ENCODE assay signal across 12 cellular contexts in the genomic region with DNA sequence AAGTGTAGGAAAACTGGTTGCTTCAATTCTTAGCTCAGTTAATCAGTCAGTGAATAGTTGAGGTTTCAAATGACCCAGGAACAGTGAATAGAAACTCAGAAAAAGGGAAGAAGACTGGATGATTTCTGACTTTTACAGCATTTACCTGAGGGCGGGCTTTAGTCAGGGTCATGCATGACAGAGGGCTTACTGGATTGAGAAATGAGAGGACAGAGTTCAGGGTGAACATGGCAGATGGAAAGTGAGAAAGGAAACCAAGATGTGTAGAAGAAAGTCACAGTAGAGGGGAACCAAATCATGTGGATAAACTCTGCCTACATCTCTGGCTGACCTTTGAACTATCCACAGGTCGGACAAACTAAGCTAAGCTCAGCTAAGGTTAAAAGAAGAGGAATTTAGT.
DNase-seq lines count a peak whose midpoint lies in the region; ATAC-seq lines count a peak whose summit lies in the region.
"Had no signal": no experiment of that assay in that cellular context is flagged by ENCODE, and none has a peak within 500 bp of the region (broad histone marks: within the 10 kb centered on the region; RNA-seq: fewer than 3 reads in every experiment).

No MANE protein-coding gene starts in this region.

- H3K9me3 Mint-ChIP-seq in activated T-cell treated with anti-CD3 and anti-CD28 coated beads, Interleukin-2, amount 50 U/mL, for 72 hours, result peaks cover 9 to 14% of the 10 kb centered on the region in 2 donors
- H3K9me3 Mint-ChIP-seq in activated naive CD8-positive, alpha-beta T cell treated with anti-CD3 and anti-CD28 coated beads, Interleukin-2, amount 50 U/mL, for 24 hours, result peaks cover 13% of the 10 kb centered on the region

- H3K36me3 Mint-ChIP-seq in activated T-cell treated with anti-CD3 and anti-CD28 coated beads, Interleukin-2, amount 50 U/mL, for 72 hours (ENCODE audit: insufficient read depth in 2 of 2), result no peaks in the 10 kb centered on the region
- H3K36me3 Mint-ChIP-seq in activated naive CD8-positive, alpha-beta T cell treated with anti-CD3 and anti-CD28 coated beads, Interleukin-2, amount 50 U/mL, for 24 hours (ENCODE audit: low read depth), result no peaks in the 10 kb centered on the region

- H3K4me1 Mint-ChIP-seq in activated T-cell treated with anti-CD3 and anti-CD28 coated beads, Interleukin-2, amount 50 U/mL, for 72 hours (ENCODE audit: low read depth), result no peaks in the 10 kb centered on the region
- no peaks in the 10 kb centered on the region for H3K4me1 Mint-ChIP-seq in activated naive CD8-positive, alpha-beta T cell treated with anti-CD3 and anti-CD28 coated beads, Interleukin-2, amount 50 U/mL, for 24 hours

- H3K27ac Mint-ChIP-seq in activated T-cell treated with anti-CD3 and anti-CD28 coated beads, Interleukin-2, amount 50 U/mL, for 72 hours, result no peak overlapping the region
- no peak overlapping the region for H3K27ac Mint-ChIP-seq in activated naive CD8-positive, alpha-beta T cell treated with anti-CD3 and anti-CD28 coated beads, Interleukin-2, amount 50 U/mL, for 24 hours

- H3K4me3 Mint-ChIP-seq in activated T-cell treated with anti-CD3 and anti-CD28 coated beads, Interleukin-2, amount 50 U/mL, for 72 hours, result no peak overlapping the region
- no peak overlapping the region for H3K4me3 Mint-ChIP-seq in activated naive CD8-positive, alpha-beta T cell treated with anti-CD3 and anti-CD28 coated beads, Interleukin-2, amount 50 U/mL, for 24 hours

- peak; percentile 34 for DNase-seq in kidney tubule cell (ENCODE audit: low spot score)
- no peak for DNase-seq in stimulated activated CD4-positive, alpha-beta T cell treated with anti-CD3 and anti-CD28 coated beads, Interleukin-2, amount 100 ng/mL, for 24 hours
- DNase-seq in NK-92 treated with Interleukin-12 subunit alpha and Interleukin-12 subunit beta, amount 100 ng/mL, for 24 hours (lab: John Stamatoyannopoulos, UW), result no peak
- no peak for DNase-seq in activated T-cell treated with anti-CD3 and anti-CD28 coated beads, Interleukin-2, amount 50 U/mL, for 72 hours
- DNase-seq in activated naive CD8-positive, alpha-beta T cell treated with anti-CD3 and anti-CD28 coated beads, Interleukin-2, amount 50 U/mL, for 24 hours, result no peak
- DNase-seq: anterior cingulate cortex; NCI-H1048; stimulated activated CD4-positive, alpha-beta T cell treated with anti-CD3 and anti-CD28 coated beads, Interleukin-1b, Interleukin-23, amount 100 ng/mL, for 48 hours had no signal

- ATAC-seq in GM18870 (IDR thresholded peaks at IDR 0.05; ENCODE audit: unreplicated experiment), result peak; percentile 98
- ATAC-seq in GM21529 (IDR thresholded peaks at IDR 0.05; ENCODE audit: unreplicated experiment), result peak; percentile 93
- ATAC-seq in HG03103 (IDR thresholded peaks at IDR 0.05; ENCODE audit: low read depth, unreplicated experiment), result peak; percentile 87
- ATAC-seq in activated T-cell treated with anti-CD3 and anti-CD28 coated beads, Interleukin-2, amount 50 U/mL, for 72 hours (replicated peaks in 1 of 2), result no peak
- no peak for ATAC-seq in activated naive CD8-positive, alpha-beta T cell treated with anti-CD3 and anti-CD28 coated beads, Interleukin-2, amount 50 U/mL, for 24 hours
- ATAC-seq: HCT116 had no signal

- no peaks in the 10 kb centered on the region for H3K27me3 Mint-ChIP-seq in activated T-cell treated with anti-CD3 and anti-CD28 coated beads, Interleukin-2, amount 50 U/mL, for 72 hours (ENCODE audit: low read depth)
- no peaks in the 10 kb centered on the region for H3K27me3 Mint-ChIP-seq in activated naive CD8-positive, alpha-beta T cell treated with anti-CD3 and anti-CD28 coated beads, Interleukin-2, amount 50 U/mL, for 24 hours

Comparison
In these comparisons a context has a peak if more than half of its experiments do, and no peak if none do; other contexts are left out.
1. ATAC-seq: peak in GM18870 (single experiment), GM21529 (single experiment) and HG03103 (single experiment); none in activated T-cell treated with anti-CD3 and anti-CD28 coated beads, Interleukin-2, amount 50 U/mL, for 72 hours (0 of 2) and activated naive CD8-positive, alpha-beta T cell treated with anti-CD3 and anti-CD28 coated beads, Interleukin-2, amount 50 U/mL, for 24 hours (single experiment).